Comparison of ENCODE assay signal across 17 cellular contexts in the genomic region with DNA sequence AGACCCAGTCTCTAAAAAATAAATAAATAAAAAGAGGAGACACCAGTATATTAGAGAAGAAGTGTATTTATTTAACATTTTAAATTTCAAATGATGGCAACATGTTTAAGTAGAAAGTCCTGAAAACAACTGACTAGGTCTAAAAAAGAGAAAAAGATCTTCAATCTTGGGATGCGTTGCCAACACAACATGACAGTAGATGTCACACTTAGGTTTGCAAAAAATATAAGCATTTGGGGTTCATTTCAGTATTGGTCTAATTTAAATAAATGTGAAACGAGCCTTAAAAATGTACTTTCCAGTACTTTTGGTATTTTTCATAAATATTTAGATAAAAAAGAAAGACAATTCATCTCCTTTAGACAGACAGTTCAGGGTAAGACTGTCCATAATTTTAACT. TPM values are rescaled to one million over a fixed set of nuclear protein-coding genes. Genes with fewer than 3 reads are reported as not detected.
A peak's percentile ranks its signal among the peaks of the same experiment; 100 is the strongest.
DNase-seq lines count a peak whose midpoint lies in the region; TF ChIP-seq lines count a peak whose summit lies in the region.
"Had no signal": no experiment of that assay in that cellular context is flagged by ENCODE, and none has a peak within 500 bp of the region (broad histone marks: within the 10 kb centered on the region; RNA-seq: fewer than 3 reads in every experiment).

No MANE protein-coding gene starts in this region.

- TF ChIP-seq CTCF in Loucy (conservative IDR thresholded peaks at IDR 0.05; ENCODE audit: low read length) (no peak), brain microvascular endothelial cell (IDR thresholded peaks at IDR 0.05; ENCODE audit: low read depth, low read length, missing control alignments) (no peak), progenitor cell of endocrine pancreas (IDR thresholded peaks at IDR 0.05; ENCODE audit: unreplicated experiment) (no peak)

- no peaks in the 10 kb centered on the region for H4K20me1 ChIP-seq in Loucy (ENCODE audit: insufficient read depth, low read length, poor library complexity, severe bottlenecking)

- H3K27me3 Mint-ChIP-seq in activated naive CD4-positive, alpha-beta T cell treated with anti-CD3 and anti-CD28 coated beads for 36 hours (ENCODE audit: low read depth) = no peaks in the 10 kb centered on the region
- H3K27me3 Mint-ChIP-seq in progenitor cell of endocrine pancreas = no peaks in the 10 kb centered on the region

- no peaks in the 10 kb centered on the region for H3K9me3 Mint-ChIP-seq in activated naive CD4-positive, alpha-beta T cell treated with anti-CD3 and anti-CD28 coated beads for 36 hours
- H3K9me3 Mint-ChIP-seq in progenitor cell of endocrine pancreas (ENCODE audit: low read depth) = peaks cover 6% of the 10 kb centered on the region

- CTCF ChIA-PET in activated naive CD4-positive, alpha-beta T cell treated with anti-CD3 and anti-CD28 coated beads for 36 hours (lab: Charles Lee) = interaction anchor here (1.0 to 4.0 kb wide), 11 partner anchors 11 to 76 kb away, joined by 3 to 41 read pairs (median 10); a partner anchor contains a TSS

- peak overlapping the region; percentile 99 for H3K4me2 ChIP-seq in Loucy (ENCODE audit: low read depth, low read length, poor library complexity, severe bottlenecking)

- H3K36me3 Mint-ChIP-seq in activated naive CD4-positive, alpha-beta T cell treated with anti-CD3 and anti-CD28 coated beads for 36 hours (ENCODE audit: low read depth) = peaks cover 4% of the 10 kb centered on the region
- peaks cover 4% of the 10 kb centered on the region for H3K36me3 Mint-ChIP-seq in progenitor cell of endocrine pancreas (ENCODE audit: insufficient read depth)

- peaks cover 36% of the 10 kb centered on the region for H3K4me1 Mint-ChIP-seq in activated naive CD4-positive, alpha-beta T cell treated with anti-CD3 and anti-CD28 coated beads for 36 hours (ENCODE audit: low read depth)
- H3K4me1 Mint-ChIP-seq in progenitor cell of endocrine pancreas (ENCODE audit: low read depth) = peaks cover 20% of the 10 kb centered on the region

- H3K36me3 ChIP-seq in Loucy (ENCODE audit: insufficient read depth, low read length) = no peaks in the 10 kb centered on the region
- no peaks in the 10 kb centered on the region for H3K36me3 ChIP-seq in brain microvascular endothelial cell (replicated peaks)
- H3K36me3 ChIP-seq: gastroesophageal sphincter, right atrium auricular region, vagina had no signal

- H3K27ac Mint-ChIP-seq in activated naive CD4-positive, alpha-beta T cell treated with anti-CD3 and anti-CD28 coated beads for 36 hours = peak overlapping the region; percentile 98
- no peak overlapping the region for H3K27ac Mint-ChIP-seq in progenitor cell of endocrine pancreas

- H3K4me1 ChIP-seq in Loucy (ENCODE audit: insufficient read depth, low read length, poor library complexity, severe bottlenecking) = peaks cover 45% of the 10 kb centered on the region

- H3K9me3 ChIP-seq in Loucy (ENCODE audit: insufficient read depth, low read depth, low read length) = no peaks in the 10 kb centered on the region
- H3K9me3 ChIP-seq: gastroesophageal sphincter, right atrium auricular region, vagina had no signal

- no peaks in the 10 kb centered on the region for H3K9me2 ChIP-seq in Loucy (replicated peaks; ENCODE audit: low read depth, low read length)

- H3K4me3 ChIP-seq in Loucy (ENCODE audit: low read length, poor library complexity, severe bottlenecking) = peak overlapping the region; percentile 96
- H3K4me3 ChIP-seq in brain microvascular endothelial cell (ENCODE audit: low read depth, low read length) = no peak overlapping the region

- peaks cover 7% of the 10 kb centered on the region for H3F3A ChIP-seq in Loucy (ENCODE audit: low read depth)

- no peaks in the 10 kb centered on the region for H3K27me3 ChIP-seq in Loucy (ENCODE audit: insufficient read depth, low read length, poor library complexity, severe bottlenecking)
- no peaks in the 10 kb centered on the region for H3K27me3 ChIP-seq in brain microvascular endothelial cell (replicated peaks)
- H3K27me3 ChIP-seq: gastroesophageal sphincter, right atrium auricular region, vagina had no signal

- H3K27ac ChIP-seq in brain microvascular endothelial cell = peak overlapping the region; percentile 91

- H3K9ac ChIP-seq in Loucy (ENCODE audit: low read depth, low read length, poor library complexity, severe bottlenecking) = peak overlapping the region; percentile 85

- in situ Hi-C loops in brain microvascular endothelial cell (cut with HindIII; ENCODE audit: low pct_ligation_motif_present, low sequenced_read_pairs) = no loop called here

- H3K4me3 Mint-ChIP-seq in activated naive CD4-positive, alpha-beta T cell treated with anti-CD3 and anti-CD28 coated beads for 36 hours = no peak overlapping the region
- peak overlapping the region; percentile 44 for H3K4me3 Mint-ChIP-seq in progenitor cell of endocrine pancreas (ENCODE audit: low read depth)

- H3K79me2 ChIP-seq in Loucy (ENCODE audit: insufficient read depth, low read length) = peaks cover 36% of the 10 kb centered on the region

- intact Hi-C loops in activated naive CD4-positive, alpha-beta T cell treated with anti-CD3 and anti-CD28 coated beads for 36 hours (cut with micrococcal nuclease) = loop anchor here (5.0 to 10.0 kb wide), 2 partner anchors 1109 to 1738 kb away; a partner anchor contains a TSS

- DNase-seq in activated naive CD4-positive, alpha-beta T cell treated with anti-CD3 and anti-CD28 coated beads for 36 hours = no peak
- no peak for DNase-seq in activated naive CD4-positive, alpha-beta T cell (lab: John Stamatoyannopoulos, UW)
- DNase-seq in brain microvascular endothelial cell (no peak), progenitor cell of endocrine pancreas (ENCODE audit: low spot score, unreplicated experiment) (no peak), medulla oblongata (ENCODE audit: extremely low spot score) (no peak), NCI-H226 (no peak), dermis blood vessel endothelial cell (no peak)
- DNase-seq: activated effector memory CD4-positive, alpha-beta T cell treated with Interleukin-2 at 50 U/mL for 16 hours; aorta; MM.1S; NCI-H2029 treated with DMSO at 0.1 percent for 48 hours; NCI-H510A treated with DMSO at 0.1 percent for 48 hours had no signal

- H2AFZ ChIP-seq in Loucy (ENCODE audit: low read length) = no peak overlapping the region

RNA-seq across cellular contexts. Expression of a gene that starts 4.5 kb away (rescaled TPM):
- 1 to 10 TPM; 8.3 to 9.3 TPM for total RNA-seq in activated naive CD4-positive, alpha-beta T cell treated with anti-CD3 and anti-CD28 coated beads for 36 hours
- total RNA-seq in progenitor cell of endocrine pancreas (14.4 and 15.4 TPM in 2 replicates), dermis blood vessel endothelial cell (6.8 and 10.6 TPM in 2 replicates)

RNA-seq across cellular contexts. Expression of a gene that starts 23.1 kb away (rescaled TPM):
- 1 to 10 TPM; 2.1 to 2.8 TPM for total RNA-seq in activated naive CD4-positive, alpha-beta T cell treated with anti-CD3 and anti-CD28 coated beads for 36 hours
- 97.1 and 104 TPM in 2 replicates for total RNA-seq in progenitor cell of endocrine pancreas
- total RNA-seq in dermis blood vessel endothelial cell = 49.3 and 80.8 TPM in 2 replicates

RNA-seq across cellular contexts. Expression of a gene that starts 29.2 kb away (rescaled TPM):
- total RNA-seq in activated naive CD4-positive, alpha-beta T cell treated with anti-CD3 and anti-CD28 coated beads for 36 hours = 100 to 1,000 TPM; 120 to 125 TPM
- 156 and 165 TPM in 2 replicates for total RNA-seq in progenitor cell of endocrine pancreas
- 271 and 319 TPM in 2 replicates for total RNA-seq in dermis blood vessel endothelial cell

RNA-seq across cellular contexts. Expression of a gene that starts 36.6 kb away (rescaled TPM):
- not detected for total RNA-seq in activated naive CD4-positive, alpha-beta T cell treated with anti-CD3 and anti-CD28 coated beads for 36 hours
- total RNA-seq in progenitor cell of endocrine pancreas = not detected in 2 replicates
- not detected in 2 replicates for total RNA-seq in dermis blood vessel endothelial cell
- total RNA-seq: aorta, lower leg skin, right atrium auricular region, vagina had no signal

RNA-seq across cellular contexts. Expression of a gene that starts 48.6 kb away (rescaled TPM):
- total RNA-seq in activated naive CD4-positive, alpha-beta T cell treated with anti-CD3 and anti-CD28 coated beads for 36 hours = 10 to 100 TPM; 97.1 to 97.3 TPM
- total RNA-seq in progenitor cell of endocrine pancreas (36.6 and 39.1 TPM in 2 replicates), dermis blood vessel endothelial cell (39.8 and 46.3 TPM in 2 replicates)

Comparison
In these comparisons a context has a peak if more than half of its experiments do, and no peak if none do; other contexts are left out.
1. RNA of a gene that starts 23.1 kb away (total RNA-seq): 97.1 to 104 TPM in progenitor cell of endocrine pancreas and 49.3 to 80.8 TPM in dermis blood vessel endothelial cell; 2.1 to 2.8 TPM in activated naive CD4-positive, alpha-beta T cell treated with anti-CD3 and anti-CD28 coated beads for 36 hours; every median in the first group is over 10 times any median in the second.